ENCODE assay signal across 11 cellular contexts in genomic region chr14:90087433-90087832, GRCh38. TPM values are rescaled to one million over a fixed set of nuclear protein-coding genes. Genes with fewer than 3 reads are reported as not detected.
DNase-seq lines count a peak whose midpoint lies in the region; ATAC-seq and TF ChIP-seq lines count a peak whose summit lies in the region.
"Had no signal": no experiment of that assay in that cellular context is flagged by ENCODE, and none has a peak within 500 bp of the region (broad histone marks: within the 10 kb centered on the region; RNA-seq: fewer than 3 reads in every experiment).

No MANE protein-coding gene starts in this region.

- DNase-seq in CD1c-positive myeloid dendritic cell (ENCODE audit: extremely low spot score) (peak; percentile 97), MV-4-11 (lab: John Stamatoyannopoulos, UW) (peak; percentile 100), choroid plexus epithelial cell (ENCODE audit: low read depth) (peak; percentile 72), mucosa of descending colon (peak in 1 of 3 donors; percentile 33), inferior parietal cortex (ENCODE audit: extremely low spot score) (no peak), 8988T (no peak), NCI-H2029 treated with DMSO at 0.1 percent for 48 hours (lab: John Stamatoyannopoulos, UW) (no peak)
- DNase-seq: DMS53, T-helper 2 cell had no signal

- intact Hi-C loops in mucosa of descending colon (cut with DNase I, micrococcal nuclease), result no loop called here

- no peak for TF ChIP-seq CTCF in choroid plexus epithelial cell (conservative IDR thresholded peaks at IDR 0.05; ENCODE audit: low read depth, low read length)
- TF ChIP-seq CTCF in mucosa of descending colon (IDR thresholded peaks at IDR 0.05), result no peak

- ATAC-seq in mucosa of descending colon, result peak; percentile 40
- no peak for ATAC-seq in GM21381 (IDR thresholded peaks at IDR 0.05; ENCODE audit: unreplicated experiment)

- H3K36me3 ChIP-seq in mucosa of descending colon (ENCODE audit: low read depth), result no peaks in the 10 kb centered on the region
- H3K36me3 ChIP-seq: uterus had no signal

- H3K4me3 ChIP-seq in choroid plexus epithelial cell (ENCODE audit: low read depth, low read length), result no peak overlapping the region
- no peak overlapping the region for H3K4me3 ChIP-seq in mucosa of descending colon
- H3K4me3 ChIP-seq: uterus had no signal

- no peaks in the 10 kb centered on the region for H3K4me1 ChIP-seq in mucosa of descending colon (ENCODE audit: low read depth)
- H3K4me1 ChIP-seq: uterus had no signal

- no peaks in the 10 kb centered on the region for H3K9me3 ChIP-seq in mucosa of descending colon
- H3K9me3 ChIP-seq: uterus had no signal

RNA-seq across cellular contexts. Expression of gene KCNK13, which starts 25.6 kb away (rescaled TPM):
- under 1 TPM; 0.25 to 0.67 (median 0.29) TPM for total RNA-seq in mucosa of descending colon

Comparison
In these comparisons a context has a peak if more than half of its experiments do, and no peak if none do; other contexts are left out.
1. DNase-seq: peak in CD1c-positive myeloid dendritic cell (single experiment), MV-4-11 (single experiment) and choroid plexus epithelial cell (single experiment); none in inferior parietal cortex (single experiment), 8988T (single experiment) and NCI-H2029 treated with DMSO at 0.1 percent for 48 hours (single experiment).